24 cellular contexts compared by ENCODE assay signal in the genomic region with DNA sequence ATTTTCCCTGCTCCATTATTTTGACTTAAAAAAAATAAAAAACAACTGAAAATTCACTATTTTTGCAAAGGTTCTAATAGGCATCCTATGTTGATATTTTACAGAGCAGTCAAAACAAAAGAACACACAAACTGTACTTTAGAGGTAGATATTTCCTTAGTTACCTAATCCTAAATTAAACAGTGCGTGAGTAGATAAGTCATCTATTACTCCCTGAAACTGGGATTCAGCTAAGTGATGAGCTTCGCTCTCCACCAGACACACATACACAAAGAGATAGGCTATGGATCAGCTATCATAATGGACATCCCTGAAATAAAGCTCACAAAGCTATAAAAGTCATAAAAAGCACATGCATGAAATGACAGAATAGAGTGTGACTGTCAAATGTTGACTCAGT.
DNase-seq lines count a peak whose midpoint lies in the region; ATAC-seq, FAIRE-seq and TF ChIP-seq lines count a peak whose summit lies in the region.
"Had no signal": no experiment of that assay in that cellular context is flagged by ENCODE, and none has a peak within 500 bp of the region (broad histone marks: within the 10 kb centered on the region; RNA-seq: fewer than 3 reads in every experiment).

No MANE protein-coding gene starts in this region.

- TF ChIP-seq EP300 in HepG2 (IDR thresholded peaks at IDR 0.05; ENCODE audit: low read depth in 2 of 2, low read length in 2 of 2) (no peak), HepG2 (CRISPR knock-in tag; IDR thresholded peaks at IDR 0.05; ENCODE audit: borderline replicate concordance) (no peak)

- WGBS in HepG2 (ENCODE audit: low lambda C conversion rate), result 100% methylated on average over 2 of the region's 2 CpGs
- 91 to 97% methylated on average over 2 of the region's 2 CpGs for WGBS in testis, 2 donors

- no peaks in the 10 kb centered on the region for H3K9me3 Mint-ChIP-seq in stimulated activated naive CD8-positive, alpha-beta T cell treated with anti-CD3 and anti-CD28 coated beads, Interleukin-15, amount 100 ng/mL, for 72 hours
- H3K9me3 Mint-ChIP-seq: GM23338 had no signal

- in situ Hi-C loops in HepG2 (cut with HindIII; ENCODE audit: extremely low pct_ligation_motif_present, low pct_unique_long_range_greater_than_20kb), result no loop called here

- H3K9me3 ChIP-seq in HepG2 (ENCODE audit: low read length) (no peaks in the 10 kb centered on the region), testis (no peaks in the 10 kb centered on the region)
- H3K9me3 ChIP-seq: HAP-1, MG63 had no signal

- TF ChIP-seq POLR2A in HepG2 (IDR thresholded peaks at IDR 0.05; ENCODE audit: insufficient read depth in 1 of 2, low read depth in 2 of 2, low read length in 2 of 2) (no peak), testis (IDR thresholded peaks at IDR 0.05) (no peak)

- POLR2A ChIA-PET in HepG2 (lab: Yijun Ruan, JAX), result no interaction called here

- H3K4me2 ChIP-seq in HepG2 (ENCODE audit: low read depth, low read length), result no peak overlapping the region
- H3K4me2 ChIP-seq: GM23338 had no signal

- H2AFZ ChIP-seq in HepG2 (ENCODE audit: low read length), result no peak overlapping the region
- H2AFZ ChIP-seq: GM23338 had no signal

- H3K27me3 ChIP-seq in HepG2 (ENCODE audit: control insufficient read depth in 1 of 2, insufficient read depth in 2 of 2, low read length in 2 of 2) (no peaks in the 10 kb centered on the region), testis (no peaks in the 10 kb centered on the region)
- H3K27me3 ChIP-seq: MG63 had no signal

- H3K4me3 ChIP-seq in HepG2 (replicated peaks in 1 of 3; ENCODE audit: insufficient read depth in 1 of 3, low read depth in 2 of 3, low read length in 3 of 3) (no peak overlapping the region), testis (no peak overlapping the region)
- H3K4me3 ChIP-seq: GM23338, HAP-1, K562, MG63, SK-N-MC had no signal

- peak; percentile 47; the same call in 1 of the 3 replicates for ATAC-seq in HepG2
- no peak for ATAC-seq in HG02798 (IDR thresholded peaks at IDR 0.05; ENCODE audit: poor library complexity, unreplicated experiment)
- no peak for ATAC-seq in stimulated activated naive CD8-positive, alpha-beta T cell treated with anti-CD3 and anti-CD28 coated beads, Interleukin-15, amount 100 ng/mL, for 72 hours
- ATAC-seq in GM18511 (IDR thresholded peaks at IDR 0.05; ENCODE audit: unreplicated experiment), result no peak
- ATAC-seq: GM23338, K562, T-helper 17 cell had no signal

- no peak overlapping the region for H3K4me3 Mint-ChIP-seq in stimulated activated naive CD8-positive, alpha-beta T cell treated with anti-CD3 and anti-CD28 coated beads, Interleukin-15, amount 100 ng/mL, for 72 hours
- H3K4me3 Mint-ChIP-seq: GM23338, T-helper 17 cell had no signal

- no peaks in the 10 kb centered on the region for H3K79me2 ChIP-seq in HepG2 (ENCODE audit: insufficient read depth, low read length)

- H3K36me3 ChIP-seq in HepG2 (replicated peaks in 1 of 2; ENCODE audit: control insufficient read depth in 1 of 2, insufficient read depth in 2 of 2, low read length in 2 of 2) (peaks cover 5 to 18% of the 10 kb centered on the region in 2 experiments; a peak in 4 of 5 replicates), testis (ENCODE audit: low read depth, missing control alignments) (no peaks in the 10 kb centered on the region)
- H3K36me3 ChIP-seq: HAP-1, MG63 had no signal

- H3K4me1 Mint-ChIP-seq in stimulated activated naive CD8-positive, alpha-beta T cell treated with anti-CD3 and anti-CD28 coated beads, Interleukin-15, amount 100 ng/mL, for 72 hours, result no peaks in the 10 kb centered on the region
- H3K4me1 Mint-ChIP-seq: CD4-positive, CD25-positive, alpha-beta regulatory T cell; GM23338; T-helper 17 cell had no signal

- H3K9ac ChIP-seq in HepG2 (ENCODE audit: insufficient read depth, low read depth, low read length), result no peak overlapping the region

- peak; percentile 61 for DNase-seq in DMS153 treated with DMSO at 0.1 percent for 48 hours (lab: John Stamatoyannopoulos, UW; ENCODE audit: unreplicated experiment)
- DNase-seq in HuH-7 (ENCODE audit: low spot score), result peak; percentile 10
- DNase-seq in NCI-H748 (lab: John Stamatoyannopoulos, UW; ENCODE audit: unreplicated experiment), result peak; percentile 60
- DNase-seq in HepG2 (ENCODE audit: low spot score), result peak; percentile 12
- DNase-seq in testis, result no peak
- DNase-seq in stimulated activated naive CD8-positive, alpha-beta T cell treated with anti-CD3 and anti-CD28 coated beads, Interleukin-15, amount 100 ng/mL, for 72 hours, result no peak
- DNase-seq: CD4-positive, CD25-positive, alpha-beta regulatory T cell; COR-L47; MG63; NCI-H146; NCI-H2029 treated with DMSO at 0.1 percent for 48 hours; OCI-M1; SW 1271; T-helper 17 cell had no signal

- FAIRE-seq in HepG2 (lab: Jason Lieb, UNC), result no peak
- FAIRE-seq: G401.6, GM12892, GM18507, K562, RCC 7860 had no signal

- no peak overlapping the region for H3K27ac Mint-ChIP-seq in stimulated activated naive CD8-positive, alpha-beta T cell treated with anti-CD3 and anti-CD28 coated beads, Interleukin-15, amount 100 ng/mL, for 72 hours
- H3K27ac Mint-ChIP-seq: CD4-positive, CD25-positive, alpha-beta regulatory T cell; GM23338; T-helper 17 cell had no signal

- TF ChIP-seq RAD21 in HepG2 (CRISPR knock-in tag; IDR thresholded peaks at IDR 0.05), result no peak

- no TSS peak for BruUV-seq in HepG2 (replicated peaks; lab: Mats Ljungman, UMichigan)

- TF ChIP-seq CTCF in HepG2 (CRISPR knock-in tag; IDR thresholded peaks at IDR 0.05), result no peak
- TF ChIP-seq CTCF in testis (IDR thresholded peaks at IDR 0.05), result no peak

- H3K27me3 Mint-ChIP-seq in stimulated activated naive CD8-positive, alpha-beta T cell treated with anti-CD3 and anti-CD28 coated beads, Interleukin-15, amount 100 ng/mL, for 72 hours, result no peaks in the 10 kb centered on the region
- H3K27me3 Mint-ChIP-seq: CD4-positive, CD25-positive, alpha-beta regulatory T cell; T-helper 17 cell had no signal

- CTCF ChIA-PET in HepG2 (lab: Yijun Ruan, JAX; ENCODE audit: low intra/inter-chr PET ratio, low total read pairs), result no interaction called here

- intact Hi-C loops in HepG2 (cut with micrococcal nuclease; ENCODE audit: unreplicated experiment), result no loop called here
- intact Hi-C loops in testis (cut with DNase I; ENCODE audit: low total_unique reads), result no loop called here

- no peak overlapping the region for H3K27ac ChIP-seq in HepG2 (ENCODE audit: extremely low read length, insufficient read depth, low read length)
- H3K27ac ChIP-seq in testis, result no peak overlapping the region
- H3K27ac ChIP-seq: SK-N-MC had no signal

- H3K4me1 ChIP-seq in HepG2 (ENCODE audit: insufficient read depth, low read length), result peaks cover 8% of the 10 kb centered on the region
- H3K4me1 ChIP-seq in testis, result no peaks in the 10 kb centered on the region

- H4K20me1 ChIP-seq in HepG2 (ENCODE audit: insufficient read depth, low read length), result no peaks in the 10 kb centered on the region

TF ChIP-seq in HepG2, 621 proteins besides CTCF, POLR2A, EP300 and RAD21 (continues in another document):
- TF ChIP-seq TEAD3 (CRISPR knock-in tag; optimal IDR thresholded peaks at IDR 0.05; ENCODE audit: borderline replicate concordance) (no peak), RAD51 (IDR thresholded peaks at IDR 0.05; ENCODE audit: borderline replicate concordance) (no peak), PTBP1 (IDR thresholded peaks at IDR 0.05; ENCODE audit: low read depth, low read length, poor library complexity, severe bottlenecking) (no peak), U2AF2 (IDR thresholded peaks at IDR 0.05; ENCODE audit: low read depth, low read length) (no peak), NR1H2 (CRISPR knock-in tag; IDR thresholded peaks at IDR 0.05; ENCODE audit: borderline replicate concordance, low read depth) (no peak), MED8 (CRISPR knock-in tag; IDR thresholded peaks at IDR 0.05; ENCODE audit: insufficient replicate concordance) (no peak), HOXA3 (CRISPR knock-in tag; IDR thresholded peaks at IDR 0.05) (no peak), ETV5 (CRISPR knock-in tag; IDR thresholded peaks at IDR 0.05; ENCODE audit: borderline replicate concordance) (no peak), ZEB1 (IDR thresholded peaks at IDR 0.05; ENCODE audit: insufficient replicate concordance, low read depth) (no peak), ZNF430 (CRISPR knock-in tag; IDR thresholded peaks at IDR 0.05) (no peak)
- TF ChIP-seq, protein P1, sequence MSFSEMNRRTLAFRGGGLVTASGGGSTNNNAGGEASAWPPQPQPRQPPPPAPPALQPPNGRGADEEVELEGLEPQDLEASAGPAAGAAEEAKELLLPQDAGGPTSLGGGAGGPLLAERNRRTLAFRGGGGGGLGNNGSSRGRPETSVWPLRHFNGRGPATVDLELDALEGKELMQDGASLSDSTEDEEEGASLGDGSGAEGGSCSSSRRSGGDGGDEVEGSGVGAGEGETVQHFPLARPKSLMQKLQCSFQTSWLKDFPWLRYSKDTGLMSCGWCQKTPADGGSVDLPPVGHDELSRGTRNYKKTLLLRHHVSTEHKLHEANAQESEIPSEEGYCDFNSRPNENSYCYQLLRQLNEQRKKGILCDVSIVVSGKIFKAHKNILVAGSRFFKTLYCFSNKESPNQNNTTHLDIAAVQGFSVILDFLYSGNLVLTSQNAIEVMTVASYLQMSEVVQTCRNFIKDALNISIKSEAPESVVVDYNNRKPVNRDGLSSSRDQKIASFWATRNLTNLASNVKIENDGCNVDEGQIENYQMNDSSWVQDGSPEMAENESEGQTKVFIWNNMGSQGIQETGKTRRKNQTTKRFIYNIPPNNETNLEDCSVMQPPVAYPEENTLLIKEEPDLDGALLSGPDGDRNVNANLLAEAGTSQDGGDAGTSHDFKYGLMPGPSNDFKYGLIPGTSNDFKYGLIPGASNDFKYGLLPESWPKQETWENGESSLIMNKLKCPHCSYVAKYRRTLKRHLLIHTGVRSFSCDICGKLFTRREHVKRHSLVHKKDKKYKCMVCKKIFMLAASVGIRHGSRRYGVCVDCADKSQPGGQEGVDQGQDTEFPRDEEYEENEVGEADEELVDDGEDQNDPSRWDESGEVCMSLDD (CRISPR knock-in tag; IDR thresholded peaks at IDR 0.05; ENCODE audit: borderline replicate concordance), result no peak
- TF ChIP-seq, protein P2, sequence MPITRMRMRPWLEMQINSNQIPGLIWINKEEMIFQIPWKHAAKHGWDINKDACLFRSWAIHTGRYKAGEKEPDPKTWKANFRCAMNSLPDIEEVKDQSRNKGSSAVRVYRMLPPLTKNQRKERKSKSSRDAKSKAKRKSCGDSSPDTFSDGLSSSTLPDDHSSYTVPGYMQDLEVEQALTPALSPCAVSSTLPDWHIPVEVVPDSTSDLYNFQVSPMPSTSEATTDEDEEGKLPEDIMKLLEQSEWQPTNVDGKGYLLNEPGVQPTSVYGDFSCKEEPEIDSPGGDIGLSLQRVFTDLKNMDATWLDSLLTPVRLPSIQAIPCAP (CRISPR knock-in tag; IDR thresholded peaks at IDR 0.05; ENCODE audit: low read depth), result no peak

Comparison
In these comparisons a context has a peak if more than half of its experiments do, and no peak if none do; other contexts are left out.
1. DNase-seq: peak in DMS153 treated with DMSO at 0.1 percent for 48 hours (single experiment), HuH-7 (single experiment), NCI-H748 (single experiment) and HepG2 (single experiment); none in testis (single experiment) and stimulated activated naive CD8-positive, alpha-beta T cell treated with anti-CD3 and anti-CD28 coated beads, Interleukin-15, amount 100 ng/mL, for 72 hours (0 of 2).